22 cellular contexts compared by ENCODE assay signal in the genomic region with DNA sequence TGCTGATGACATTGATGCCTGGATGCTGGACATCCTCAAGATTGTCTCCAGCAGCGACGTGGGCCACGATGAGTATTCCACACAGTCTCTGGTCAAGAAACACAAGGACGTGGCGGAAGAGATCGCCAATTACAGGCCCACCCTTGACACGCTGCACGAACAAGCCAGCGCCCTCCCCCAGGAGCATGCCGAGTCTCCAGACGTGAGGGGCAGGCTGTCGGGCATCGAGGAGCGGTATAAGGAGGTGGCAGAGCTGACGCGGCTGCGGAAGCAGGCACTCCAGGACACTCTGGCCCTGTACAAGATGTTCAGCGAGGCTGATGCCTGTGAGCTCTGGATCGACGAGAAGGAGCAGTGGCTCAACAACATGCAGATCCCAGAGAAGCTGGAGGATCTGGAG.
DNase-seq lines count a peak whose midpoint lies in the region; ATAC-seq, FAIRE-seq and TF ChIP-seq lines count a peak whose summit lies in the region.
"Had no signal": no experiment of that assay in that cellular context is flagged by ENCODE, and none has a peak within 500 bp of the region (broad histone marks: within the 10 kb centered on the region; RNA-seq: fewer than 3 reads in every experiment).

No MANE protein-coding gene starts in this region.

- H3K9me3 Mint-ChIP-seq in MCF 10A (ENCODE audit: unreplicated experiment) = no peaks in the 10 kb centered on the region
- no peaks in the 10 kb centered on the region for H3K9me3 Mint-ChIP-seq in activated T-helper 17 cell treated with anti-CD3 and anti-CD28 coated beads, Interleukin-2, amount 50 U/mL, for 72 hours
- no peaks in the 10 kb centered on the region for H3K9me3 Mint-ChIP-seq in stimulated activated effector memory CD8-positive, alpha-beta T cell treated with anti-CD3 and anti-CD28 coated beads, Interleukin-12 subunit alpha, Interleukin-12 subunit beta, amount 100 ng/mL, for 72 hours
- no peaks in the 10 kb centered on the region for H3K9me3 Mint-ChIP-seq in stimulated activated naive B cell treated with anti-CD40 and anti-IgM and Interleukin-4, amounts not matched to agents 10 μg/mL and 1 μg/mL and 100 μg/mL, for 72 hours
- H3K9me3 Mint-ChIP-seq: endodermal cell had no signal

- peaks cover 98% of the 10 kb centered on the region for H3K36me3 Mint-ChIP-seq in MCF 10A (ENCODE audit: insufficient read depth, unreplicated experiment)
- peaks cover 97% of the 10 kb centered on the region for H3K36me3 Mint-ChIP-seq in activated T-helper 17 cell treated with anti-CD3 and anti-CD28 coated beads, Interleukin-2, amount 50 U/mL, for 72 hours (ENCODE audit: low read depth)
- peaks cover 97% of the 10 kb centered on the region for H3K36me3 Mint-ChIP-seq in stimulated activated effector memory CD8-positive, alpha-beta T cell treated with anti-CD3 and anti-CD28 coated beads, Interleukin-12 subunit alpha, Interleukin-12 subunit beta, amount 100 ng/mL, for 72 hours
- H3K36me3 Mint-ChIP-seq in stimulated activated naive B cell treated with anti-CD40 and anti-IgM and Interleukin-4, amounts not matched to agents 10 μg/mL and 1 μg/mL and 100 μg/mL, for 72 hours = peaks cover 63 to 78% of the 10 kb centered on the region in 2 donors

- intact Hi-C loops in MCF 10A (cut with micrococcal nuclease) = no loop called here
- intact Hi-C loops in mammary epithelial cell (cut with micrococcal nuclease) = no loop called here
- intact Hi-C loops in kidney (cut with DNase I) = no loop called here

- H3K4me3 ChIP-seq in mammary epithelial cell (replicated peaks in 1 of 3; ENCODE audit: insufficient read depth in 1 of 3, low read depth in 2 of 3, low read length in 3 of 3) (no peak overlapping the region), kidney (ENCODE audit: low read length in 2 of 2) (no peak overlapping the region)
- H3K4me3 ChIP-seq: thoracic aorta had no signal

- DNase-seq in MCF 10A (ENCODE audit: unreplicated experiment) (no peak), mammary epithelial cell (no peak), kidney (no peak), cerebellar nuclear complex (lab: John Stamatoyannopoulos, UW) (no peak), NCI-H524 treated with DMSO at 0.1 percent for 48 hours (lab: John Stamatoyannopoulos, UW) (no peak)
- no peak for DNase-seq in stimulated activated effector memory CD8-positive, alpha-beta T cell treated with anti-CD3 and anti-CD28 coated beads, Interleukin-12 subunit alpha, Interleukin-12 subunit beta, amount 100 ng/mL, for 72 hours (ENCODE audit: low spot score in 2 of 2)
- no peak for DNase-seq in stimulated activated naive B cell treated with anti-CD40 and anti-IgM and Interleukin-4, amounts not matched to agents 10 μg/mL and 1 μg/mL and 100 μg/mL, for 72 hours
- DNase-seq: 8988T; activated CD4-positive, alpha-beta T cell treated with anti-CD3 and anti-CD28 coated beads for 1 hour; amniotic stem cell; DMS153; endodermal cell; GF-D8; hypothalamus; NCI-H1436; NCI-H2171; NCI-H774; stimulated activated CD4-positive, alpha-beta T cell treated with anti-CD3 and anti-CD28 coated beads, Interleukin-2, amount 100 ng/mL, for 48 hours had no signal

- no CpG with 5 or more reads among the region's 20 CpGs for WGBS in mammary epithelial cell (ENCODE audit: low coverage, missing lambda C conversion rate)

- peaks cover 48% of the 10 kb centered on the region for H3K36me3 ChIP-seq in mammary epithelial cell (ENCODE audit: insufficient read depth, low read length)
- peaks cover 62 to 93% of the 10 kb centered on the region in 2 donors for H3K36me3 ChIP-seq in kidney (ENCODE audit: control insufficient read depth in 1 of 2, insufficient read depth in 2 of 2, low read length in 2 of 2)

- H3K4me3 Mint-ChIP-seq in MCF 10A (ENCODE audit: unreplicated experiment) = no peak overlapping the region
- H3K4me3 Mint-ChIP-seq in activated T-helper 17 cell treated with anti-CD3 and anti-CD28 coated beads, Interleukin-2, amount 50 U/mL, for 72 hours = no peak overlapping the region
- H3K4me3 Mint-ChIP-seq in stimulated activated effector memory CD8-positive, alpha-beta T cell treated with anti-CD3 and anti-CD28 coated beads, Interleukin-12 subunit alpha, Interleukin-12 subunit beta, amount 100 ng/mL, for 72 hours = no peak overlapping the region
- H3K4me3 Mint-ChIP-seq in stimulated activated naive B cell treated with anti-CD40 and anti-IgM and Interleukin-4, amounts not matched to agents 10 μg/mL and 1 μg/mL and 100 μg/mL, for 72 hours = no peak overlapping the region
- H3K4me3 Mint-ChIP-seq: endodermal cell had no signal

- H3K4me1 Mint-ChIP-seq in MCF 10A (ENCODE audit: insufficient read depth, unreplicated experiment) = peaks cover 8% of the 10 kb centered on the region
- peaks cover 16% of the 10 kb centered on the region for H3K4me1 Mint-ChIP-seq in activated T-helper 17 cell treated with anti-CD3 and anti-CD28 coated beads, Interleukin-2, amount 50 U/mL, for 72 hours
- peaks cover 16% of the 10 kb centered on the region for H3K4me1 Mint-ChIP-seq in stimulated activated effector memory CD8-positive, alpha-beta T cell treated with anti-CD3 and anti-CD28 coated beads, Interleukin-12 subunit alpha, Interleukin-12 subunit beta, amount 100 ng/mL, for 72 hours
- peaks cover 18 to 41% of the 10 kb centered on the region in 2 donors for H3K4me1 Mint-ChIP-seq in stimulated activated naive B cell treated with anti-CD40 and anti-IgM and Interleukin-4, amounts not matched to agents 10 μg/mL and 1 μg/mL and 100 μg/mL, for 72 hours
- H3K4me1 Mint-ChIP-seq: endodermal cell had no signal

- H3K27ac ChIP-seq in mammary epithelial cell (ENCODE audit: insufficient read depth, low read depth, low read length) (no peak overlapping the region), kidney (ENCODE audit: low read depth in 2 of 2, low read length in 2 of 2) (peak overlapping the region; percentile 39 to 62)
- H3K27ac ChIP-seq: thoracic aorta had no signal

- H3K9ac ChIP-seq in mammary epithelial cell (ENCODE audit: insufficient read depth, low read length) = no peak overlapping the region
- no peak overlapping the region for H3K9ac ChIP-seq in kidney (ENCODE audit: low read length in 2 of 2)

- in situ Hi-C loops in mammary epithelial cell (cut with MboI; ENCODE audit: low sequenced_read_pairs in 2 of 2) = no loop called here

- no peaks in the 10 kb centered on the region for H3K9me3 ChIP-seq in mammary epithelial cell (replicated peaks; ENCODE audit: insufficient read depth, low read length)
- H3K9me3 ChIP-seq in kidney (ENCODE audit: control insufficient read depth in 1 of 2, low read length in 2 of 2) = no peaks in the 10 kb centered on the region
- H3K9me3 ChIP-seq: thoracic aorta had no signal

- POLR2A ChIA-PET in MCF 10A (lab: Yijun Ruan, JAX) = interaction anchor here (1.7 kb wide), 1 partner anchor 10 kb away, joined by 8 read pairs; no protein-coding TSS in a partner anchor

- H3K27me3 ChIP-seq in mammary epithelial cell (ENCODE audit: insufficient read depth, low read length) = no peaks in the 10 kb centered on the region

- TF ChIP-seq CTCF in MCF 10A (IDR thresholded peaks at IDR 0.05; ENCODE audit: unreplicated experiment) (no peak), mammary epithelial cell (conservative IDR thresholded peaks at IDR 0.05 in 1 of 2, IDR thresholded peaks at IDR 0.05 in 1 of 2; ENCODE audit: extremely low read depth in 1 of 2, insufficient read depth in 1 of 2, low read depth in 1 of 2, low read length in 2 of 2) (no peak), kidney (IDR thresholded peaks at IDR 0.05; ENCODE audit: borderline replicate concordance, extremely low read depth, insufficient read depth) (no peak)

- no peaks in the 10 kb centered on the region for H3K27me3 Mint-ChIP-seq in MCF 10A (ENCODE audit: insufficient read depth, unreplicated experiment)
- H3K27me3 Mint-ChIP-seq in activated T-helper 17 cell treated with anti-CD3 and anti-CD28 coated beads, Interleukin-2, amount 50 U/mL, for 72 hours = no peaks in the 10 kb centered on the region
- no peaks in the 10 kb centered on the region for H3K27me3 Mint-ChIP-seq in stimulated activated naive B cell treated with anti-CD40 and anti-IgM and Interleukin-4, amounts not matched to agents 10 μg/mL and 1 μg/mL and 100 μg/mL, for 72 hours

- no peaks in the 10 kb centered on the region for H4K20me1 ChIP-seq in mammary epithelial cell (ENCODE audit: insufficient read depth, low read length)

- dilution Hi-C loops in mammary epithelial cell (cut with HindIII; ENCODE audit: low sequenced_read_pairs) = no loop called here

- H3K4me1 ChIP-seq in mammary epithelial cell (ENCODE audit: insufficient read depth, low read length) = peaks cover 11% of the 10 kb centered on the region
- peaks cover 31 to 39% of the 10 kb centered on the region in 2 donors for H3K4me1 ChIP-seq in kidney (ENCODE audit: control insufficient read depth in 1 of 2, insufficient read depth in 1 of 2, low read depth in 1 of 2, low read length in 2 of 2)

- no peak overlapping the region for H2AFZ ChIP-seq in mammary epithelial cell (ENCODE audit: low read depth, low read length)

- peak overlapping the region; percentile 16 for H3K27ac Mint-ChIP-seq in MCF 10A (ENCODE audit: low read depth, unreplicated experiment)
- H3K27ac Mint-ChIP-seq in activated T-helper 17 cell treated with anti-CD3 and anti-CD28 coated beads, Interleukin-2, amount 50 U/mL, for 72 hours = peak overlapping the region; percentile 95
- peak overlapping the region; percentile 84 for H3K27ac Mint-ChIP-seq in stimulated activated effector memory CD8-positive, alpha-beta T cell treated with anti-CD3 and anti-CD28 coated beads, Interleukin-12 subunit alpha, Interleukin-12 subunit beta, amount 100 ng/mL, for 72 hours
- no peak overlapping the region for H3K27ac Mint-ChIP-seq in stimulated activated naive B cell treated with anti-CD40 and anti-IgM and Interleukin-4, amounts not matched to agents 10 μg/mL and 1 μg/mL and 100 μg/mL, for 72 hours
- H3K27ac Mint-ChIP-seq: endodermal cell had no signal

- CTCF ChIA-PET in MCF 10A (lab: Yijun Ruan, JAX) (no interaction called here), mammary epithelial cell (lab: Charles Lee; ENCODE audit: low non-redundant PET) (no interaction called here)

- peaks cover 29% of the 10 kb centered on the region for H3K79me2 ChIP-seq in mammary epithelial cell (ENCODE audit: insufficient read depth, low read length)

- no peak overlapping the region for H3K4me2 ChIP-seq in mammary epithelial cell (ENCODE audit: insufficient read depth, low read depth, low read length)

- ATAC-seq in activated T-helper 17 cell treated with anti-CD3 and anti-CD28 coated beads, Interleukin-2, amount 50 U/mL, for 72 hours (replicated peaks) = no peak
- no peak for ATAC-seq in stimulated activated effector memory CD8-positive, alpha-beta T cell treated with anti-CD3 and anti-CD28 coated beads, Interleukin-12 subunit alpha, Interleukin-12 subunit beta, amount 100 ng/mL, for 72 hours
- no peak for ATAC-seq in stimulated activated naive B cell treated with anti-CD40 and anti-IgM and Interleukin-4, amounts not matched to agents 10 μg/mL and 1 μg/mL and 100 μg/mL, for 72 hours (replicated peaks)
- ATAC-seq: SK-N-SH treated with all-trans-retinoic acid at 6 μM for 48 hours had no signal

- BruUV-seq in MCF 10A (replicated peaks; lab: Mats Ljungman, UMichigan) (TSS peak; percentile 54), mammary epithelial cell (replicated peaks; lab: Mats Ljungman, UMichigan) (no TSS peak)

- FAIRE-seq in kidney (lab: Jason Lieb, UNC) = no peak
- FAIRE-seq: GM12892 had no signal
